1 cellular context compared by ENCODE assay signal in the genomic region with DNA sequence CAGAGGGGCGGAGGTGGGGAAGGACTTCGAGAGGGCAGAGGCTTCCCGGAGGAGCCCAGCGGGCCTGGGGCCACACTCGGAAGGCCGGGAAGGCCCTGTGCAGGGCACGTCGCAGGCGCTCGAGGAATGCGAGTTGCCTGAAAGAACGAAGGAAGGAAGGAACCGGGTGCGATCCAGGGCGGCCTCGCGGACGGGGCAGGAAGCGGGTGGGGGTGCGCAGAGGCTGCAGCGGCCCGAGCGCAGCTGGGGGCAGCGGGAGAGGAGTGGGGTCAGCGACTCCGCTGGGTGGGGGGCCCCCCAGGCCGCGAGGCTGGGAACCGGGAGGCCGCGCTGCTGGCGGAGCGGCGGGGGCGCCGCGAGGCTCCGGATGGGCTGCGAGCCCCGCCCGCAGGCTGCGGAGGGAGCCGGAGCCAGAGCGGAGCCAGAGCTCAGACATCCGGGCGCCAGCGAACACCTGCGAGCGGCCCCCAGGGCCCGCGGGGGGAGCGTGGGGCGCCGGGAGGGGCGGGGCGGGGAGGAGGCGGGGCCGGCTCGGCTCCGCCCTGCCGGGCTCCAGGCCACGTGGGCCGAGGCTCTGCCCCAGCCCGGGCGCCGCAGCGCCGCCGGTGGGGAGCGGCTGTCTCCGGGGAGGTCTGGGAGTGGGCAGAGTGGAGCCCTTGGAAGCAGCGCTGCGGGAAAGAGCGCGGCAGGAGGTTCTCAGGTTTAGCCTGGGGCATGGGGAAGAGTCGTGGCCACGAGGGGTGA.
TF ChIP-seq lines count a peak whose summit lies in the region.

No MANE protein-coding gene starts in this region.

TF ChIP-seq in HepG2, 621 proteins besides CTCF, POLR2A, EP300 and RAD21 (continued from another document and continues in another):
- TF ChIP-seq, protein P1, sequence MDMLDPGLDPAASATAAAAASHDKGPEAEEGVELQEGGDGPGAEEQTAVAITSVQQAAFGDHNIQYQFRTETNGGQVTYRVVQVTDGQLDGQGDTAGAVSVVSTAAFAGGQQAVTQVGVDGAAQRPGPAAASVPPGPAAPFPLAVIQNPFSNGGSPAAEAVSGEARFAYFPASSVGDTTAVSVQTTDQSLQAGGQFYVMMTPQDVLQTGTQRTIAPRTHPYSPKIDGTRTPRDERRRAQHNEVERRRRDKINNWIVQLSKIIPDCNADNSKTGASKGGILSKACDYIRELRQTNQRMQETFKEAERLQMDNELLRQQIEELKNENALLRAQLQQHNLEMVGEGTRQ (IDR thresholded peaks at IDR 0.05; ENCODE audit: low read depth, low read length) = peak; percentile 53; the same call in 1 of the 2 replicates
- TF ChIP-seq, protein P1 (CRISPR knock-in tag; IDR thresholded peaks at IDR 0.05; ENCODE audit: borderline replicate concordance) = peak; percentile 53; the same call in 1 of the 2 replicates
- TF ChIP-seq, protein P2, sequence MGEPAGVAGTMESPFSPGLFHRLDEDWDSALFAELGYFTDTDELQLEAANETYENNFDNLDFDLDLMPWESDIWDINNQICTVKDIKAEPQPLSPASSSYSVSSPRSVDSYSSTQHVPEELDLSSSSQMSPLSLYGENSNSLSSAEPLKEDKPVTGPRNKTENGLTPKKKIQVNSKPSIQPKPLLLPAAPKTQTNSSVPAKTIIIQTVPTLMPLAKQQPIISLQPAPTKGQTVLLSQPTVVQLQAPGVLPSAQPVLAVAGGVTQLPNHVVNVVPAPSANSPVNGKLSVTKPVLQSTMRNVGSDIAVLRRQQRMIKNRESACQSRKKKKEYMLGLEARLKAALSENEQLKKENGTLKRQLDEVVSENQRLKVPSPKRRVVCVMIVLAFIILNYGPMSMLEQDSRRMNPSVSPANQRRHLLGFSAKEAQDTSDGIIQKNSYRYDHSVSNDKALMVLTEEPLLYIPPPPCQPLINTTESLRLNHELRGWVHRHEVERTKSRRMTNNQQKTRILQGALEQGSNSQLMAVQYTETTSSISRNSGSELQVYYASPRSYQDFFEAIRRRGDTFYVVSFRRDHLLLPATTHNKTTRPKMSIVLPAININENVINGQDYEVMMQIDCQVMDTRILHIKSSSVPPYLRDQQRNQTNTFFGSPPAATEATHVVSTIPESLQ (CRISPR knock-in tag; conservative IDR thresholded peaks at IDR 0.05) = no peak
- TF ChIP-seq CCAR2 (optimal IDR thresholded peaks at IDR 0.05; ENCODE audit: low read depth, low read length) (no peak), ZNF644 (CRISPR knock-in tag; IDR thresholded peaks at IDR 0.05; ENCODE audit: low read depth) (no peak), ZNF329 (CRISPR knock-in tag; IDR thresholded peaks at IDR 0.05; ENCODE audit: low read depth) (peak; percentile 32; the same call in 1 of the 2 replicates), TRIM24 (CRISPR knock-in tag; IDR thresholded peaks at IDR 0.05) (no peak), ZNF615 (CRISPR knock-in tag; IDR thresholded peaks at IDR 0.05; ENCODE audit: borderline replicate concordance) (no peak), SALL1 (CRISPR knock-in tag; IDR thresholded peaks at IDR 0.05) (no peak; the same call in none of the 2 replicates), RFXAP (CRISPR knock-in tag; IDR thresholded peaks at IDR 0.05; ENCODE audit: borderline replicate concordance) (no peak), ZBTB21 (CRISPR knock-in tag; IDR thresholded peaks at IDR 0.05) (no peak), NFE2L2 (IDR thresholded peaks at IDR 0.05; ENCODE audit: low read length) (no peak), ZNF296 (CRISPR knock-in tag; conservative IDR thresholded peaks at IDR 0.05) (no peak), MIXL1 (CRISPR knock-in tag; IDR thresholded peaks at IDR 0.05) (0 out of 2 replicates have a peak, but pooled peaks have one; percentile 9), HDAC1 (CRISPR knock-in tag; IDR thresholded peaks at IDR 0.05) (0 out of 2 replicates have a peak, but pooled peaks have one; percentile 10), CAMTA2 (CRISPR knock-in tag; IDR thresholded peaks at IDR 0.05; ENCODE audit: borderline replicate concordance) (no peak), ZNF264 (CRISPR knock-in tag; IDR thresholded peaks at IDR 0.05) (no peak), TEAD2 (CRISPR knock-in tag; IDR thresholded peaks at IDR 0.05) (no peak), MYNN (CRISPR knock-in tag; IDR thresholded peaks at IDR 0.05; ENCODE audit: low read depth) (peak; percentile 88; the same call in 1 of the 2 replicates), ZNF143 (CRISPR knock-in tag; IDR thresholded peaks at IDR 0.05) (no peak), SAP130 (CRISPR knock-in tag; IDR thresholded peaks at IDR 0.05; ENCODE audit: low read depth) (peak; percentile 82), ZSCAN25 (CRISPR knock-in tag; IDR thresholded peaks at IDR 0.05) (no peak), THAP11 (CRISPR knock-in tag; IDR thresholded peaks at IDR 0.05) (peak; percentile 45), ISL2 (CRISPR knock-in tag; IDR thresholded peaks at IDR 0.05) (peak; percentile 69), ZFP1 (CRISPR knock-in tag; IDR thresholded peaks at IDR 0.05) (no peak)
- TF ChIP-seq, protein P3, sequence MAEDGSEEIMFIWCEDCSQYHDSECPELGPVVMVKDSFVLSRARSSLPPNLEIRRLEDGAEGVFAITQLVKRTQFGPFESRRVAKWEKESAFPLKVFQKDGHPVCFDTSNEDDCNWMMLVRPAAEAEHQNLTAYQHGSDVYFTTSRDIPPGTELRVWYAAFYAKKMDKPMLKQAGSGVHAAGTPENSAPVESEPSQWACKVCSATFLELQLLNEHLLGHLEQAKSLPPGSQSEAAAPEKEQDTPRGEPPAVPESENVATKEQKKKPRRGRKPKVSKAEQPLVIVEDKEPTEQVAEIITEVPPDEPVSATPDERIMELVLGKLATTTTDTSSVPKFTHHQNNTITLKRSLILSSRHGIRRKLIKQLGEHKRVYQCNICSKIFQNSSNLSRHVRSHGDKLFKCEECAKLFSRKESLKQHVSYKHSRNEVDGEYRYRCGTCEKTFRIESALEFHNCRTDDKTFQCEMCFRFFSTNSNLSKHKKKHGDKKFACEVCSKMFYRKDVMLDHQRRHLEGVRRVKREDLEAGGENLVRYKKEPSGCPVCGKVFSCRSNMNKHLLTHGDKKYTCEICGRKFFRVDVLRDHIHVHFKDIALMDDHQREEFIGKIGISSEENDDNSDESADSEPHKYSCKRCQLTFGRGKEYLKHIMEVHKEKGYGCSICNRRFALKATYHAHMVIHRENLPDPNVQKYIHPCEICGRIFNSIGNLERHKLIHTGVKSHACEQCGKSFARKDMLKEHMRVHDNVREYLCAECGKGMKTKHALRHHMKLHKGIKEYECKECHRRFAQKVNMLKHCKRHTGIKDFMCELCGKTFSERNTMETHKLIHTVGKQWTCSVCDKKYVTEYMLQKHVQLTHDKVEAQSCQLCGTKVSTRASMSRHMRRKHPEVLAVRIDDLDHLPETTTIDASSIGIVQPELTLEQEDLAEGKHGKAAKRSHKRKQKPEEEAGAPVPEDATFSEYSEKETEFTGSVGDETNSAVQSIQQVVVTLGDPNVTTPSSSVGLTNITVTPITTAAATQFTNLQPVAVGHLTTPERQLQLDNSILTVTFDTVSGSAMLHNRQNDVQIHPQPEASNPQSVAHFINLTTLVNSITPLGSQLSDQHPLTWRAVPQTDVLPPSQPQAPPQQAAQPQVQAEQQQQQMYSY (CRISPR knock-in tag; IDR thresholded peaks at IDR 0.05) = no peak
- TF ChIP-seq, protein P4, sequence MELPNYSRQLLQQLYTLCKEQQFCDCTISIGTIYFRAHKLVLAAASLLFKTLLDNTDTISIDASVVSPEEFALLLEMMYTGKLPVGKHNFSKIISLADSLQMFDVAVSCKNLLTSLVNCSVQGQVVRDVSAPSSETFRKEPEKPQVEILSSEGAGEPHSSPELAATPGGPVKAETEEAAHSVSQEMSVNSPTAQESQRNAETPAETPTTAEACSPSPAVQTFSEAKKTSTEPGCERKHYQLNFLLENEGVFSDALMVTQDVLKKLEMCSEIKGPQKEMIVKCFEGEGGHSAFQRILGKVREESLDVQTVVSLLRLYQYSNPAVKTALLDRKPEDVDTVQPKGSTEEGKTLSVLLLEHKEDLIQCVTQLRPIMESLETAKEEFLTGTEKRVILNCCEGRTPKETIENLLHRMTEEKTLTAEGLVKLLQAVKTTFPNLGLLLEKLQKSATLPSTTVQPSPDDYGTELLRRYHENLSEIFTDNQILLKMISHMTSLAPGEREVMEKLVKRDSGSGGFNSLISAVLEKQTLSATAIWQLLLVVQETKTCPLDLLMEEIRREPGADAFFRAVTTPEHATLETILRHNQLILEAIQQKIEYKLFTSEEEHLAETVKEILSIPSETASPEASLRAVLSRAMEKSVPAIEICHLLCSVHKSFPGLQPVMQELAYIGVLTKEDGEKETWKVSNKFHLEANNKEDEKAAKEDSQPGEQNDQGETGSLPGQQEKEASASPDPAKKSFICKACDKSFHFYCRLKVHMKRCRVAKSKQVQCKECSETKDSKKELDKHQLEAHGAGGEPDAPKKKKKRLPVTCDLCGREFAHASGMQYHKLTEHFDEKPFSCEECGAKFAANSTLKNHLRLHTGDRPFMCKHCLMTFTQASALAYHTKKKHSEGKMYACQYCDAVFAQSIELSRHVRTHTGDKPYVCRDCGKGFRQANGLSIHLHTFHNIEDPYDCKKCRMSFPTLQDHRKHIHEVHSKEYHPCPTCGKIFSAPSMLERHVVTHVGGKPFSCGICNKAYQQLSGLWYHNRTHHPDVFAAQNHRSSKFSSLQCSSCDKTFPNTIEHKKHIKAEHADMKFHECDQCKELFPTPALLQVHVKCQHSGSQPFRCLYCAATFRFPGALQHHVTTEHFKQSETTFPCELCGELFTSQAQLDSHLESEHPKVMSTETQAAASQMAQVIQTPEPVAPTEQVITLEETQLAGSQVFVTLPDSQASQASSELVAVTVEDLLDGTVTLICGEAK (IDR thresholded peaks at IDR 0.05) = no peak
- TF ChIP-seq, protein P4 (CRISPR knock-in tag; IDR thresholded peaks at IDR 0.05) = peak; percentile 27; the same call in 1 of the 2 replicates
- TF ChIP-seq, protein P5, sequence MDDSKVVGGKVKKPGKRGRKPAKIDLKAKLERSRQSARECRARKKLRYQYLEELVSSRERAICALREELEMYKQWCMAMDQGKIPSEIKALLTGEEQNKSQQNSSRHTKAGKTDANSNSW (CRISPR knock-in tag; IDR thresholded peaks at IDR 0.05; ENCODE audit: borderline replicate concordance) = 0 out of 2 replicates have a peak, but pooled peaks have one; percentile 70
- TF ChIP-seq, protein P6, sequence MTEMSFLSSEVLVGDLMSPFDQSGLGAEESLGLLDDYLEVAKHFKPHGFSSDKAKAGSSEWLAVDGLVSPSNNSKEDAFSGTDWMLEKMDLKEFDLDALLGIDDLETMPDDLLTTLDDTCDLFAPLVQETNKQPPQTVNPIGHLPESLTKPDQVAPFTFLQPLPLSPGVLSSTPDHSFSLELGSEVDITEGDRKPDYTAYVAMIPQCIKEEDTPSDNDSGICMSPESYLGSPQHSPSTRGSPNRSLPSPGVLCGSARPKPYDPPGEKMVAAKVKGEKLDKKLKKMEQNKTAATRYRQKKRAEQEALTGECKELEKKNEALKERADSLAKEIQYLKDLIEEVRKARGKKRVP (CRISPR knock-in tag; IDR thresholded peaks at IDR 0.05) = no peak
- TF ChIP-seq, protein P7, sequence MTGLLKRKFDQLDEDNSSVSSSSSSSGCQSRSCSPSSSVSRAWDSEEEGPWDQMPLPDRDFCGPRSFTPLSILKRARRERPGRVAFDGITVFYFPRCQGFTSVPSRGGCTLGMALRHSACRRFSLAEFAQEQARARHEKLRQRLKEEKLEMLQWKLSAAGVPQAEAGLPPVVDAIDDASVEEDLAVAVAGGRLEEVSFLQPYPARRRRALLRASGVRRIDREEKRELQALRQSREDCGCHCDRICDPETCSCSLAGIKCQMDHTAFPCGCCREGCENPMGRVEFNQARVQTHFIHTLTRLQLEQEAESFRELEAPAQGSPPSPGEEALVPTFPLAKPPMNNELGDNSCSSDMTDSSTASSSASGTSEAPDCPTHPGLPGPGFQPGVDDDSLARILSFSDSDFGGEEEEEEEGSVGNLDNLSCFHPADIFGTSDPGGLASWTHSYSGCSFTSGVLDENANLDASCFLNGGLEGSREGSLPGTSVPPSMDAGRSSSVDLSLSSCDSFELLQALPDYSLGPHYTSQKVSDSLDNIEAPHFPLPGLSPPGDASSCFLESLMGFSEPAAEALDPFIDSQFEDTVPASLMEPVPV (CRISPR knock-in tag; IDR thresholded peaks at IDR 0.05) = peak; percentile 51; the same call in 1 of the 2 replicates
- TF ChIP-seq, protein P8, sequence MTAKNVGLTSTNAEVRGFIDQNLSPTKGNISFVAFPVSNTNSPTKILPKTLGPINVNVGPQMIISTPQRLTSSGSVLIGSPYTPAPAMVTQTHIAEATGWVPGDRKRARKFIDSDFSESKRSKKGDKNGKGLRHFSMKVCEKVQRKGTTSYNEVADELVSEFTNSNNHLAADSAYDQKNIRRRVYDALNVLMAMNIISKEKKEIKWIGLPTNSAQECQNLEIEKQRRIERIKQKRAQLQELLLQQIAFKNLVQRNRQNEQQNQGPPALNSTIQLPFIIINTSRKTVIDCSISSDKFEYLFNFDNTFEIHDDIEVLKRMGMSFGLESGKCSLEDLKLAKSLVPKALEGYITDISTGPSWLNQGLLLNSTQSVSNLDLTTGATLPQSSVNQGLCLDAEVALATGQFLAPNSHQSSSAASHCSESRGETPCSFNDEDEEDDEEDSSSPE (CRISPR knock-in tag; IDR thresholded peaks at IDR 0.05) = no peak
